2 cellular contexts compared by ENCODE assay signal in genomic region chr16:19140392-19140791, GRCh38.
TF ChIP-seq lines count a peak whose summit lies in the region.

No MANE protein-coding gene starts in this region.

TF ChIP-seq in A549, 52 proteins besides CTCF, POLR2A, EP300 and RAD21 (continued from another document):
- peak; percentile 41 for TF ChIP-seq ZFP36 (IDR thresholded peaks at IDR 0.05; ENCODE audit: borderline replicate concordance, partially characterized antibody)

TF ChIP-seq in HEK293, 187 proteins besides CTCF, POLR2A, EP300 and RAD21 (continued from another document):
- no peak for TF ChIP-seq BCL6B (tag by site-specific recombination; IDR thresholded peaks at IDR 0.05)
